Comparison of ENCODE assay signal across 4 cellular contexts in genomic region chr3:132978946-132979345, GRCh38. TPM values are rescaled to one million over a fixed set of nuclear protein-coding genes. Genes with fewer than 3 reads are reported as not detected.
"Had no signal": no experiment of that assay in that cellular context is flagged by ENCODE, and none has a peak within 500 bp of the region (broad histone marks: within the 10 kb centered on the region; RNA-seq: fewer than 3 reads in every experiment).

No MANE protein-coding gene starts in this region.

RNA-seq across cellular contexts. Expression of gene TMEM108, which starts 59.2 kb away (rescaled TPM):
- total RNA-seq: MCF 10A, NCI-H460, OCI-LY7, PC-9 had no signal
